Comparison of ENCODE assay signal across 11 cellular contexts in genomic region chr12:95412826-95413311, GRCh38.
A peak's percentile ranks its signal among the peaks of the same experiment; 100 is the strongest.
DNase-seq lines count a peak whose midpoint lies in the region; ATAC-seq, FAIRE-seq and TF ChIP-seq lines count a peak whose summit lies in the region.
"Had no signal": no experiment of that assay in that cellular context is flagged by ENCODE, and none has a peak within 500 bp of the region (broad histone marks: within the 10 kb centered on the region; RNA-seq: fewer than 3 reads in every experiment).

No MANE protein-coding gene starts in this region.

- no peaks in the 10 kb centered on the region for H3K4me1 ChIP-seq in keratinocyte (ENCODE audit: control insufficient read depth, extremely low read depth, insufficient read depth, low read length)
- H3K4me1 ChIP-seq in CD8-positive, alpha-beta memory T cell (ENCODE audit: insufficient read depth, low read length): no peaks in the 10 kb centered on the region
- H3K4me1 ChIP-seq in mucosa of descending colon (ENCODE audit: low read depth): peaks cover 4% of the 10 kb centered on the region

- no peaks in the 10 kb centered on the region for H3K9me1 ChIP-seq in keratinocyte (ENCODE audit: control insufficient read depth, extremely low read depth, insufficient read depth, low read length)

- no peaks in the 10 kb centered on the region for H3K27me3 ChIP-seq in keratinocyte (ENCODE audit: control insufficient read depth, extremely low read depth, insufficient read depth, low read length)
- no peaks in the 10 kb centered on the region for H3K27me3 ChIP-seq in CD8-positive, alpha-beta memory T cell (ENCODE audit: insufficient read depth, low read length, poor library complexity, severe bottlenecking)

- dilution Hi-C loops in keratinocyte (cut with MboI; ENCODE audit: extremely low pct_ligation_motif_present, low sequenced_read_pairs): no loop called here

- peak; percentile 43 for FAIRE-seq in keratinocyte (lab: Jason Lieb, UNC)

- no peaks in the 10 kb centered on the region for H3K79me2 ChIP-seq in keratinocyte (ENCODE audit: control insufficient read depth, insufficient read depth, low read length)

- TF ChIP-seq CTCF in AG04449 (IDR thresholded peaks at IDR 0.05; ENCODE audit: insufficient read depth, low read length, missing control alignments): no peak
- TF ChIP-seq CTCF in astrocyte of the spinal cord (IDR thresholded peaks at IDR 0.05; ENCODE audit: low read depth, low read length): no peak
- TF ChIP-seq CTCF in keratinocyte (optimal IDR thresholded peaks at IDR 0.05 in 1 of 3, IDR thresholded peaks at IDR 0.05 in 1 of 3, conservative IDR thresholded peaks at IDR 0.05 in 1 of 3; ENCODE audit: extremely low read depth in 1 of 3, insufficient read depth in 2 of 3, low read length in 3 of 3): no peak
- no peak for TF ChIP-seq CTCF in endothelial cell (IDR thresholded peaks at IDR 0.05; ENCODE audit: unreplicated experiment)
- no peak for TF ChIP-seq CTCF in mucosa of descending colon (IDR thresholded peaks at IDR 0.05)

- H4K20me1 ChIP-seq in keratinocyte (ENCODE audit: control insufficient read depth, extremely low read depth, insufficient read depth, low read length): no peaks in the 10 kb centered on the region

- H3K9me3 ChIP-seq in keratinocyte (ENCODE audit: control insufficient read depth, low read depth, low read length) (no peaks in the 10 kb centered on the region), mucosa of descending colon (no peaks in the 10 kb centered on the region)
- no peaks in the 10 kb centered on the region for H3K9me3 ChIP-seq in CD8-positive, alpha-beta memory T cell (ENCODE audit: low read length)

- H2AFZ ChIP-seq in keratinocyte (ENCODE audit: control insufficient read depth, low read length): no peak overlapping the region

- H3K9me3 Mint-ChIP-seq in CD8-positive, alpha-beta memory T cell: no peaks in the 10 kb centered on the region
- H3K9me3 Mint-ChIP-seq in endothelial cell (ENCODE audit: unreplicated experiment): no peaks in the 10 kb centered on the region
- H3K9me3 Mint-ChIP-seq: CD4-positive, CD25-positive, alpha-beta regulatory T cell had no signal

- H3K9ac ChIP-seq in keratinocyte (ENCODE audit: control insufficient read depth, extremely low read depth, insufficient read depth, low read length): no peak overlapping the region

- in situ Hi-C loops in astrocyte of the spinal cord (cut with HindIII; ENCODE audit: low sequenced_read_pairs): no loop called here

- H3K27ac Mint-ChIP-seq in CD8-positive, alpha-beta memory T cell: no peak overlapping the region
- H3K27ac Mint-ChIP-seq in endothelial cell (ENCODE audit: unreplicated experiment): no peak overlapping the region
- H3K27ac Mint-ChIP-seq: CD4-positive, CD25-positive, alpha-beta regulatory T cell had no signal

- intact Hi-C loops in mucosa of descending colon (cut with DNase I, micrococcal nuclease): no loop called here

- H3K27ac ChIP-seq in keratinocyte (ENCODE audit: control insufficient read depth, insufficient read depth, low read length): no peak overlapping the region
- H3K27ac ChIP-seq in CD8-positive, alpha-beta memory T cell (ENCODE audit: low read depth, low read length): no peak overlapping the region
- H3K27ac ChIP-seq: dorsolateral prefrontal cortex had no signal

- peak; percentile 96 for DNase-seq in AG04449 (ENCODE audit: low read depth, low spot score)
- peak; percentile 90 for DNase-seq in HS-5 (ENCODE audit: low read depth)
- peak; percentile 96 for DNase-seq in astrocyte of the spinal cord (ENCODE audit: low read depth, low spot score)
- no peak for DNase-seq in keratinocyte (ENCODE audit: low read depth, low spot score)
- DNase-seq in CD8-positive, alpha-beta memory T cell: no peak
- DNase-seq in endothelial cell (ENCODE audit: low spot score): no peak
- no peak for DNase-seq in mucosa of descending colon
- DNase-seq: activated T-cell treated with anti-CD3 and anti-CD28 coated beads, Interleukin-2, amount 50 U/mL, for 1 hour; CD4-positive, CD25-positive, alpha-beta regulatory T cell; dorsolateral prefrontal cortex had no signal

- H3K36me3 ChIP-seq in keratinocyte (ENCODE audit: control insufficient read depth in 2 of 2, extremely low read depth in 1 of 2, insufficient read depth in 2 of 2, low read length in 2 of 2): no peaks in the 10 kb centered on the region
- H3K36me3 ChIP-seq in CD8-positive, alpha-beta memory T cell (ENCODE audit: insufficient read depth, low read length): no peaks in the 10 kb centered on the region
- no peaks in the 10 kb centered on the region for H3K36me3 ChIP-seq in mucosa of descending colon (ENCODE audit: low read depth)

- H3K36me3 Mint-ChIP-seq in CD8-positive, alpha-beta memory T cell: no peaks in the 10 kb centered on the region
- H3K36me3 Mint-ChIP-seq in endothelial cell (ENCODE audit: low read depth, unreplicated experiment): no peaks in the 10 kb centered on the region
- H3K36me3 Mint-ChIP-seq: CD4-positive, CD25-positive, alpha-beta regulatory T cell had no signal

- CTCF ChIA-PET in AG04449 (lab: Yijun Ruan, JAX): interaction anchor here (0.6 kb wide), 1 partner anchor 64 kb away, joined by 3 read pairs; no protein-coding TSS in a partner anchor
- CTCF ChIA-PET in CD8-positive, alpha-beta memory T cell (lab: Charles Lee): no interaction called here

- no peak overlapping the region for H3K4me3 Mint-ChIP-seq in CD8-positive, alpha-beta memory T cell
- H3K4me3 Mint-ChIP-seq in endothelial cell (ENCODE audit: unreplicated experiment): no peak overlapping the region
- H3K4me3 Mint-ChIP-seq: CD4-positive, CD25-positive, alpha-beta regulatory T cell had no signal

- POLR2A ChIA-PET in AG04449 (lab: Yijun Ruan, JAX): interaction anchor here (0.6 to 0.7 kb wide), 2 partner anchors 77 to 429 kb away, joined by 3 to 4 read pairs; no protein-coding TSS in a partner anchor
- POLR2A ChIA-PET in CD8-positive, alpha-beta memory T cell (lab: Charles Lee): interaction anchor here (0.6 kb wide), 1 partner anchor 197 kb away, joined by 7 read pairs; no protein-coding TSS in a partner anchor

- H3K27me3 Mint-ChIP-seq in CD8-positive, alpha-beta memory T cell: peaks cover 0 to 17% of the 10 kb centered on the region in 2 donors
- H3K27me3 Mint-ChIP-seq in endothelial cell (ENCODE audit: unreplicated experiment): peaks cover 4% of the 10 kb centered on the region

- H3K4me3 ChIP-seq in AG04449 (ENCODE audit: low read depth, low read length) (no peak overlapping the region), astrocyte of the spinal cord (ENCODE audit: low read depth, low read length) (no peak overlapping the region), keratinocyte (ENCODE audit: control insufficient read depth in 2 of 3, extremely low read depth in 1 of 3, insufficient read depth in 2 of 3, low read depth in 1 of 3, low read length in 3 of 3) (no peak overlapping the region), mucosa of descending colon (no peak overlapping the region)
- no peak overlapping the region for H3K4me3 ChIP-seq in CD8-positive, alpha-beta memory T cell (ENCODE audit: low read length)
- H3K4me3 ChIP-seq: dorsolateral prefrontal cortex had no signal

- H3K4me1 Mint-ChIP-seq in CD8-positive, alpha-beta memory T cell: no peaks in the 10 kb centered on the region
- H3K4me1 Mint-ChIP-seq in endothelial cell (ENCODE audit: unreplicated experiment): peaks cover 4% of the 10 kb centered on the region
- H3K4me1 Mint-ChIP-seq: CD4-positive, CD25-positive, alpha-beta regulatory T cell had no signal

- H3K4me2 ChIP-seq in keratinocyte (ENCODE audit: control insufficient read depth, extremely low read depth, insufficient read depth, low read depth, low read length): no peak overlapping the region

- ATAC-seq in HG03280 (IDR thresholded peaks at IDR 0.05; ENCODE audit: unreplicated experiment) (no peak), mucosa of descending colon (no peak)

Comparison
In these comparisons a context has a peak if more than half of its experiments do, and no peak if none do; other contexts are left out.
1. DNase-seq: peak in AG04449 (single experiment), HS-5 (single experiment) and astrocyte of the spinal cord (single experiment); none in keratinocyte (single experiment), CD8-positive, alpha-beta memory T cell (0 of 5), endothelial cell (single experiment) and mucosa of descending colon (0 of 3).